Comparison of ENCODE assay signal across 9 cellular contexts in genomic region chr10:93061594-93062498, GRCh38. TPM values are rescaled to one million over a fixed set of nuclear protein-coding genes. Genes with fewer than 3 reads are reported as not detected.
DNase-seq lines count a peak whose midpoint lies in the region; ATAC-seq and TF ChIP-seq lines count a peak whose summit lies in the region.
"Had no signal": no experiment of that assay in that cellular context is flagged by ENCODE, and none has a peak within 500 bp of the region (broad histone marks: within the 10 kb centered on the region; RNA-seq: fewer than 3 reads in every experiment).

No MANE protein-coding gene starts in this region.

- peak; percentile 7 for TF ChIP-seq CTCF in AG09309 (IDR thresholded peaks at IDR 0.05; ENCODE audit: control insufficient read depth, insufficient read depth, low read depth, low read length, missing control alignments)
- TF ChIP-seq CTCF in endodermal cell (conservative IDR thresholded peaks at IDR 0.05) = no peak

- H3K4me3 ChIP-seq in AG09309 (ENCODE audit: control insufficient read depth, low read depth, low read length) (peak overlapping the region; percentile 41), HUES64 (ENCODE audit: low read length) (peak overlapping the region; percentile 41), endodermal cell (ENCODE audit: low read length) (peak overlapping the region; percentile 70), mucosa of rectum (ENCODE audit: low read length in 2 of 2) (peak overlapping the region; percentile 59)
- H3K4me3 ChIP-seq: SK-N-MC had no signal

- H3K9me3 ChIP-seq in HUES64 (ENCODE audit: insufficient read depth, low read depth, low read length) = 0 out of 2 replicates have a peak, but pooled peaks cover 2% of the 10 kb centered on the region
- H3K9me3 ChIP-seq in endodermal cell (ENCODE audit: control insufficient read depth, low read length) = peaks cover 17% of the 10 kb centered on the region
- no peaks in the 10 kb centered on the region for H3K9me3 ChIP-seq in mucosa of rectum (ENCODE audit: control insufficient read depth in 2 of 2, low read length in 2 of 2)

- peak overlapping the region; percentile 36 for H3K4me3 Mint-ChIP-seq in endodermal cell

- ATAC-seq in GM18907 (IDR thresholded peaks at IDR 0.05; ENCODE audit: unreplicated experiment) = no peak

- H3K9me3 Mint-ChIP-seq in endodermal cell = peaks cover 3% of the 10 kb centered on the region

- H3K27me3 Mint-ChIP-seq in endodermal cell (ENCODE audit: insufficient read depth) = peaks cover 91% of the 10 kb centered on the region

- H3K36me3 Mint-ChIP-seq in endodermal cell (ENCODE audit: low read depth) = peaks cover 13% of the 10 kb centered on the region

- H3K4me1 Mint-ChIP-seq in endodermal cell = peaks cover 9% of the 10 kb centered on the region

- peaks cover 92% of the 10 kb centered on the region for H3K27me3 ChIP-seq in HUES64 (ENCODE audit: insufficient read depth, low read length)
- peaks cover 100% of the 10 kb centered on the region for H3K27me3 ChIP-seq in endodermal cell (ENCODE audit: control insufficient read depth, insufficient read depth, low read length, poor library complexity, severe bottlenecking)
- peaks cover 46 to 62% of the 10 kb centered on the region in 2 donors for H3K27me3 ChIP-seq in mucosa of rectum (ENCODE audit: control insufficient read depth in 2 of 2, insufficient read depth in 2 of 2, low read length in 2 of 2)

- DNase-seq in AG09309 (ENCODE audit: low read depth) = no peak
- DNase-seq in endodermal cell = no peak
- no peak for DNase-seq in cerebellar nuclear complex (lab: John Stamatoyannopoulos, UW)
- DNase-seq in head of caudate nucleus = no peak
- DNase-seq in hepatic stellate cell (ENCODE audit: low spot score) = no peak

- H3K27ac Mint-ChIP-seq in endodermal cell = no peak overlapping the region

- 7% methylated on average over 55 of the region's 57 CpGs for WGBS in HUES64
- 19 to 38% methylated on average over 36 to 56 of the region's 57 CpGs for WGBS in endodermal cell (ENCODE audit: insufficient coverage in 1 of 2, insufficient read length in 1 of 2), 2 experiments

- H3K27ac ChIP-seq in HUES64 (ENCODE audit: low read depth, low read length) (no peak overlapping the region), endodermal cell (ENCODE audit: low read depth, low read length) (no peak overlapping the region), mucosa of rectum (ENCODE audit: low read depth in 2 of 2, low read length in 2 of 2) (no peak overlapping the region)
- H3K27ac ChIP-seq: SK-N-MC had no signal

- H3K4me1 ChIP-seq in HUES64 (ENCODE audit: insufficient read depth, low read length) = peaks cover 4% of the 10 kb centered on the region; the same call in 1 of the 2 replicates
- H3K4me1 ChIP-seq in endodermal cell (ENCODE audit: control insufficient read depth, insufficient read depth, low read length) = peaks cover 2% of the 10 kb centered on the region
- peaks cover 9 to 12% of the 10 kb centered on the region in 2 donors for H3K4me1 ChIP-seq in mucosa of rectum (ENCODE audit: control insufficient read depth in 2 of 2, insufficient read depth in 2 of 2, low read length in 2 of 2)

- intact Hi-C loops in head of caudate nucleus (cut with DNase I) = no loop called here

- H3K36me3 ChIP-seq in HUES64 (ENCODE audit: insufficient read depth, low read length) (no peaks in the 10 kb centered on the region), endodermal cell (ENCODE audit: control insufficient read depth, insufficient read depth, low read length) (peaks cover 5% of the 10 kb centered on the region), mucosa of rectum (ENCODE audit: control insufficient read depth in 2 of 2, insufficient read depth in 2 of 2, low read length in 2 of 2) (no peaks in the 10 kb centered on the region)

- H3K9ac ChIP-seq in HUES64 (ENCODE audit: low read depth, low read length) = no peak overlapping the region
- H3K9ac ChIP-seq in endodermal cell (ENCODE audit: extremely low read depth, low read length, poor library complexity, severe bottlenecking) = no peak overlapping the region
- no peak overlapping the region for H3K9ac ChIP-seq in mucosa of rectum (ENCODE audit: low read depth in 1 of 2, low read length in 2 of 2)

RNA-seq across cellular contexts. Expression of gene CYP26C1, which starts 1.2 kb away (rescaled TPM):
- polyA plus RNA-seq in HUES64 (2013, experiment 1 of 2) = 4.1 TPM
- polyA plus RNA-seq in HUES64 (2013, experiment 2 of 2) = 5.6 TPM
- total RNA-seq in endodermal cell = under 1 TPM; 0.35 to 0.44 TPM
- 57.5 TPM for polyA plus RNA-seq in endodermal cell (2013, experiment 1 of 2)
- 36.3 TPM for polyA plus RNA-seq in endodermal cell (2013, experiment 2 of 2)

RNA-seq across cellular contexts. Expression of gene CYP26A1, which starts 11.8 kb away (rescaled TPM):
- polyA plus RNA-seq in HUES64 (2013, experiment 1 of 2) = 30.6 TPM
- 25.4 TPM for polyA plus RNA-seq in HUES64 (2013, experiment 2 of 2)
- total RNA-seq in endodermal cell = 100 to 1,000 TPM; 800 to 857 TPM
- 184 TPM for polyA plus RNA-seq in endodermal cell (2013, experiment 1 of 2)
- 223 TPM for polyA plus RNA-seq in endodermal cell (2013, experiment 2 of 2)
